9 cellular contexts compared by ENCODE assay signal in the genomic region with DNA sequence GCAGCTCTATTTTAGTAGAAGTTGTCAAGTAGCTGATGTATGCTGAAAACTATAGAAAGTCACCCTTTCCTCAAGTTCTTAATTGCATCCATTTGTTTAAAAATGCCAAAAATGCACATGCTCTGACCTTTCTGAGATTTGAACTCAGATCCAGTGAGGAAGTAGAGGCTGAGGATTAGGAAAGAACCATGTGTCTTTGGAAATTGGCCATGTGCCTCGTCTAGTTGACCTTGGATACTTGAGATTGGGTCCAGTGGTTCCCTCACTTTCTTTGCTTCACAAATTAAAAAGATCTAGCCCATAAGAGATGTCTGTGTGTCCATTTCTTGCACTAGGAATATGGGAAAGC.
A peak's percentile ranks its signal among the peaks of the same experiment; 100 is the strongest.
DNase-seq lines count a peak whose midpoint lies in the region; ATAC-seq, FAIRE-seq and TF ChIP-seq lines count a peak whose summit lies in the region.
"Had no signal": no experiment of that assay in that cellular context is flagged by ENCODE, and none has a peak within 500 bp of the region (broad histone marks: within the 10 kb centered on the region; RNA-seq: fewer than 3 reads in every experiment).

No MANE protein-coding gene starts in this region.

- CTCF ChIA-PET in activated CD8-positive, alpha-beta memory T cell treated with anti-CD3 and anti-CD28 coated beads, Interleukin-2, amount 10 ng/mL, durations not matched to agents 7 days and 5 days (lab: Charles Lee), result interaction anchor here (0.6 to 3.9 kb wide), 6 partner anchors 11 to 128 kb away, joined by 3 to 26 read pairs (median 5); a partner anchor contains a TSS

- H3K9me3 ChIP-seq in mesenchymal stem cell (ENCODE audit: control insufficient read depth, low read length) (no peaks in the 10 kb centered on the region), thyroid gland (no peaks in the 10 kb centered on the region), pancreas (no peaks in the 10 kb centered on the region)

- no peak for ATAC-seq in activated CD8-positive, alpha-beta memory T cell treated with anti-CD3 and anti-CD28 coated beads, Interleukin-2, amount 10 ng/mL, durations not matched to agents 7 days and 5 days
- no peak for ATAC-seq in activated naive CD4-positive, alpha-beta T cell treated with anti-CD3 and anti-CD28 coated beads, Interleukin-2, amount 50 U/mL, for 72 hours
- ATAC-seq in pancreas (no peak), HG02763 (IDR thresholded peaks at IDR 0.05; ENCODE audit: unreplicated experiment) (no peak)

- no peak for TF ChIP-seq POLR2A in thyroid gland (IDR thresholded peaks at IDR 0.05)

- H3K36me3 Mint-ChIP-seq in activated CD8-positive, alpha-beta memory T cell treated with anti-CD3 and anti-CD28 coated beads, Interleukin-2, amount 10 ng/mL, durations not matched to agents 7 days and 5 days, result peaks cover 6% of the 10 kb centered on the region
- H3K36me3 Mint-ChIP-seq in activated naive CD4-positive, alpha-beta T cell treated with anti-CD3 and anti-CD28 coated beads, Interleukin-2, amount 50 U/mL, for 72 hours, result peaks cover 5 to 8% of the 10 kb centered on the region in 2 donors

- no peaks in the 10 kb centered on the region for H3K9me3 Mint-ChIP-seq in activated CD8-positive, alpha-beta memory T cell treated with anti-CD3 and anti-CD28 coated beads, Interleukin-2, amount 10 ng/mL, durations not matched to agents 7 days and 5 days (ENCODE audit: low read depth)
- no peaks in the 10 kb centered on the region for H3K9me3 Mint-ChIP-seq in activated naive CD4-positive, alpha-beta T cell treated with anti-CD3 and anti-CD28 coated beads, Interleukin-2, amount 50 U/mL, for 72 hours

- peak overlapping the region; percentile 94 for H3K27ac Mint-ChIP-seq in activated CD8-positive, alpha-beta memory T cell treated with anti-CD3 and anti-CD28 coated beads, Interleukin-2, amount 10 ng/mL, durations not matched to agents 7 days and 5 days
- H3K27ac Mint-ChIP-seq in activated naive CD4-positive, alpha-beta T cell treated with anti-CD3 and anti-CD28 coated beads, Interleukin-2, amount 50 U/mL, for 72 hours, result peak overlapping the region; percentile 93 to 96

- H3K27me3 Mint-ChIP-seq in activated CD8-positive, alpha-beta memory T cell treated with anti-CD3 and anti-CD28 coated beads, Interleukin-2, amount 10 ng/mL, durations not matched to agents 7 days and 5 days, result no peaks in the 10 kb centered on the region

- no peak for FAIRE-seq in pancreas (lab: Jason Lieb, UNC)

- no peak overlapping the region for H3K23ac ChIP-seq in mesenchymal stem cell (ENCODE audit: low read length in 2 of 2)

- H3K4me3 ChIP-seq in mesenchymal stem cell (ENCODE audit: insufficient read depth in 1 of 2, low read depth in 1 of 2, low read length in 2 of 2) (no peak overlapping the region), thyroid gland (replicated peaks in 1 of 3) (no peak overlapping the region), pancreas (no peak overlapping the region)

- H3K18ac ChIP-seq in mesenchymal stem cell (ENCODE audit: low read depth in 1 of 2, low read length in 2 of 2), result no peak overlapping the region

- H2BK120ac ChIP-seq in mesenchymal stem cell (ENCODE audit: low read depth, low read length), result no peak overlapping the region

- TF ChIP-seq CTCF in thyroid gland (IDR thresholded peaks at IDR 0.05) (no peak), pancreas (IDR thresholded peaks at IDR 0.05) (no peak)

- H2BK12ac ChIP-seq in mesenchymal stem cell (ENCODE audit: low read length in 2 of 2), result no peak overlapping the region

- no peak overlapping the region for H2BK15ac ChIP-seq in mesenchymal stem cell (ENCODE audit: low read depth, poor library complexity, severe bottlenecking)

- peaks cover 15% of the 10 kb centered on the region for H3K79me1 ChIP-seq in mesenchymal stem cell (replicated peaks; ENCODE audit: low read length, poor library complexity, severe bottlenecking)

- no peak overlapping the region for H2AK5ac ChIP-seq in mesenchymal stem cell (ENCODE audit: low read length, severe bottlenecking)

- H3K27me3 ChIP-seq in mesenchymal stem cell (ENCODE audit: control insufficient read depth in 1 of 2, insufficient read depth in 1 of 2, low read length in 2 of 2) (no peaks in the 10 kb centered on the region), thyroid gland (no peaks in the 10 kb centered on the region), pancreas (no peaks in the 10 kb centered on the region)

- no peak overlapping the region for H3K4ac ChIP-seq in mesenchymal stem cell (ENCODE audit: low read depth in 1 of 2, low read length in 2 of 2)

- DNase-seq in activated CD8-positive, alpha-beta memory T cell treated with anti-CD3 and anti-CD28 coated beads, Interleukin-2, amount 10 ng/mL, durations not matched to agents 7 days and 5 days, result no peak
- DNase-seq in activated CD8-positive, alpha-beta memory T cell treated with anti-CD3 and anti-CD28 coated beads for 24 hours, result no peak
- no peak for DNase-seq in activated naive CD4-positive, alpha-beta T cell treated with anti-CD3 and anti-CD28 coated beads, Interleukin-2, amount 50 U/mL, for 72 hours (ENCODE audit: low spot score in 2 of 2)
- DNase-seq in mesenchymal stem cell (no peak), thyroid gland (peak; percentile 13 to 23), pancreas (no peak), COR-L47 (lab: John Stamatoyannopoulos, UW) (no peak)
- DNase-seq: stimulated activated CD4-positive, alpha-beta T cell treated with anti-CD3 and anti-CD28 coated beads, Interleukin-4, amount 100 ng/mL, for 4 hours had no signal

- 13% methylated on average over 1 of the region's 1 CpG for WGBS in mesenchymal stem cell
- WGBS in thyroid gland, 2 donors, result 18 to 19% methylated on average over 1 of the region's 1 CpG
- 6 to 8% methylated on average over 1 of the region's 1 CpG for WGBS in pancreas, 2 donors

- intact Hi-C loops in thyroid gland (cut with DNase I), result no loop called here
- intact Hi-C loops in pancreas (cut with DNase I), result no loop called here

- no peak overlapping the region for H3K14ac ChIP-seq in mesenchymal stem cell (ENCODE audit: low read length in 2 of 2)

- H3K36me3 ChIP-seq in mesenchymal stem cell (ENCODE audit: control insufficient read depth in 1 of 2, insufficient read depth in 2 of 2, low read depth in 1 of 2, low read length in 2 of 2) (no peaks in the 10 kb centered on the region), thyroid gland (no peaks in the 10 kb centered on the region), pancreas (no peaks in the 10 kb centered on the region)

- H2AFZ ChIP-seq in mesenchymal stem cell (ENCODE audit: low read depth, low read length), result no peak overlapping the region

- peak overlapping the region; percentile 81 for H3K27ac ChIP-seq in mesenchymal stem cell (ENCODE audit: low read length, poor library complexity, severe bottlenecking)
- peak overlapping the region; percentile 69 to 76 (median 73) for H3K27ac ChIP-seq in thyroid gland
- H3K27ac ChIP-seq in pancreas, result peak overlapping the region in 2 of 4 donors; percentile 50 to 54

- H3K4me1 Mint-ChIP-seq in activated CD8-positive, alpha-beta memory T cell treated with anti-CD3 and anti-CD28 coated beads, Interleukin-2, amount 10 ng/mL, durations not matched to agents 7 days and 5 days, result peaks cover 69% of the 10 kb centered on the region

- no peak overlapping the region for H2BK5ac ChIP-seq in mesenchymal stem cell (ENCODE audit: low read depth, low read length, poor library complexity, severe bottlenecking)

- H3K4me3 Mint-ChIP-seq in activated CD8-positive, alpha-beta memory T cell treated with anti-CD3 and anti-CD28 coated beads, Interleukin-2, amount 10 ng/mL, durations not matched to agents 7 days and 5 days, result peak overlapping the region; percentile 54

- H3K9ac ChIP-seq in mesenchymal stem cell (ENCODE audit: low read length), result peak overlapping the region; percentile 39

- H3K4me1 ChIP-seq in mesenchymal stem cell (ENCODE audit: control insufficient read depth, insufficient read depth, low read depth, low read length) (peaks cover 6% of the 10 kb centered on the region), thyroid gland (peaks cover 22 to 37% of the 10 kb centered on the region in 2 donors), pancreas (no peaks in the 10 kb centered on the region)

- H4K8ac ChIP-seq in mesenchymal stem cell (ENCODE audit: low read length), result no peak overlapping the region

- no peak overlapping the region for H3K4me2 ChIP-seq in mesenchymal stem cell (ENCODE audit: low read length, poor library complexity, severe bottlenecking)

- no peak overlapping the region for H4K91ac ChIP-seq in mesenchymal stem cell (ENCODE audit: low read length)

Comparison
In these comparisons a context has a peak if more than half of its experiments do, and no peak if none do; other contexts are left out.
1. DNase-seq: peak in thyroid gland (2 of 2); none in activated CD8-positive, alpha-beta memory T cell treated with anti-CD3 and anti-CD28 coated beads, Interleukin-2, amount 10 ng/mL, durations not matched to agents 7 days and 5 days (single experiment), activated CD8-positive, alpha-beta memory T cell treated with anti-CD3 and anti-CD28 coated beads for 24 hours (single experiment), activated naive CD4-positive, alpha-beta T cell treated with anti-CD3 and anti-CD28 coated beads, Interleukin-2, amount 50 U/mL, for 72 hours (0 of 2), mesenchymal stem cell (single experiment), pancreas (0 of 6) and COR-L47 (single experiment).